Comparison of ENCODE assay signal across 16 cellular contexts in genomic region chr3:13006216-13006990, GRCh38.
DNase-seq lines count a peak whose midpoint lies in the region; ATAC-seq and TF ChIP-seq lines count a peak whose summit lies in the region.
"Had no signal": no experiment of that assay in that cellular context is flagged by ENCODE, and none has a peak within 500 bp of the region (broad histone marks: within the 10 kb centered on the region; RNA-seq: fewer than 3 reads in every experiment).

No MANE protein-coding gene starts in this region.

- H3K27ac Mint-ChIP-seq in CD14-positive monocyte, result peak overlapping the region; percentile 35 to 95 (median 64)
- H3K27ac Mint-ChIP-seq in CD8-positive, alpha-beta memory T cell, result peak overlapping the region; percentile 33 to 98 (median 78)
- peak overlapping the region; percentile 59 for H3K27ac Mint-ChIP-seq in activated naive CD8-positive, alpha-beta T cell treated with anti-CD3 and anti-CD28 coated beads, Interleukin-2, amount 50 U/mL, for 24 hours
- peak overlapping the region in 9 of 10 donors; percentile 19 to 99 (median 77) for H3K27ac Mint-ChIP-seq in naive thymus-derived CD8-positive, alpha-beta T cell

- peaks cover 81 to 87% of the 10 kb centered on the region in 2 donors for H3K36me3 Mint-ChIP-seq in CD14-positive monocyte
- peaks cover 0 to 35% (median 3%) of the 10 kb centered on the region in 3 donors for H3K36me3 Mint-ChIP-seq in CD8-positive, alpha-beta memory T cell
- peaks cover under 1% of the 10 kb centered on the region for H3K36me3 Mint-ChIP-seq in activated naive CD8-positive, alpha-beta T cell treated with anti-CD3 and anti-CD28 coated beads, Interleukin-2, amount 50 U/mL, for 24 hours (ENCODE audit: low read depth)
- peaks cover 0 to 21% (median 3%) of the 10 kb centered on the region in 3 donors for H3K36me3 Mint-ChIP-seq in naive thymus-derived CD8-positive, alpha-beta T cell

- intact Hi-C loops in CD14-positive monocyte (cut with micrococcal nuclease), result no loop called here
- intact Hi-C loops in prostate gland (cut with DNase I), result no loop called here

- 90% methylated on average over 17 of the region's 17 CpGs for WGBS in prostate gland

- peaks cover 0 to 3% (median 0%) of the 10 kb centered on the region in 7 donors for H3K9me3 Mint-ChIP-seq in CD14-positive monocyte
- H3K9me3 Mint-ChIP-seq in CD8-positive, alpha-beta memory T cell, result no peaks in the 10 kb centered on the region
- H3K9me3 Mint-ChIP-seq in activated naive CD8-positive, alpha-beta T cell treated with anti-CD3 and anti-CD28 coated beads, Interleukin-2, amount 50 U/mL, for 24 hours, result no peaks in the 10 kb centered on the region
- no peaks in the 10 kb centered on the region for H3K9me3 Mint-ChIP-seq in naive thymus-derived CD8-positive, alpha-beta T cell

- H3K4me1 Mint-ChIP-seq in CD14-positive monocyte, result peaks cover 100% of the 10 kb centered on the region
- peaks cover 82 to 99% (median 89%) of the 10 kb centered on the region in 3 donors for H3K4me1 Mint-ChIP-seq in CD8-positive, alpha-beta memory T cell
- peaks cover 93% of the 10 kb centered on the region for H3K4me1 Mint-ChIP-seq in activated naive CD8-positive, alpha-beta T cell treated with anti-CD3 and anti-CD28 coated beads, Interleukin-2, amount 50 U/mL, for 24 hours
- peaks cover 54 to 100% (median 96%) of the 10 kb centered on the region in 4 donors for H3K4me1 Mint-ChIP-seq in naive thymus-derived CD8-positive, alpha-beta T cell

- H3K27me3 Mint-ChIP-seq in CD14-positive monocyte (ENCODE audit: low read depth in 3 of 3), result peaks cover 0 to 4% (median 0%) of the 10 kb centered on the region in 3 donors
- H3K27me3 Mint-ChIP-seq in CD8-positive, alpha-beta memory T cell, result no peaks in the 10 kb centered on the region
- H3K27me3 Mint-ChIP-seq in activated naive CD8-positive, alpha-beta T cell treated with anti-CD3 and anti-CD28 coated beads, Interleukin-2, amount 50 U/mL, for 24 hours, result no peaks in the 10 kb centered on the region
- no peaks in the 10 kb centered on the region for H3K27me3 Mint-ChIP-seq in naive thymus-derived CD8-positive, alpha-beta T cell

- H3K4me3 ChIP-seq in CD8-positive, alpha-beta memory T cell (ENCODE audit: low read length), result no peak overlapping the region
- no peak overlapping the region for H3K4me3 ChIP-seq in prostate gland
- H3K4me3 ChIP-seq: ovary had no signal

- no peak overlapping the region for H3K4me3 Mint-ChIP-seq in CD14-positive monocyte
- H3K4me3 Mint-ChIP-seq in CD8-positive, alpha-beta memory T cell, result peak overlapping the region in 3 of 7 donors; percentile 35 to 74 (median 45)
- H3K4me3 Mint-ChIP-seq in activated naive CD8-positive, alpha-beta T cell treated with anti-CD3 and anti-CD28 coated beads, Interleukin-2, amount 50 U/mL, for 24 hours, result no peak overlapping the region
- H3K4me3 Mint-ChIP-seq in naive thymus-derived CD8-positive, alpha-beta T cell, result peak overlapping the region in 8 of 10 donors; percentile 22 to 63 (median 50)

- H3K27ac ChIP-seq in CD8-positive, alpha-beta memory T cell (ENCODE audit: low read depth, low read length), result no peak overlapping the region
- no peak overlapping the region for H3K27ac ChIP-seq in prostate gland
- H3K27ac ChIP-seq: ovary had no signal

- TF ChIP-seq CTCF in CD14-positive monocyte (IDR thresholded peaks at IDR 0.05), result no peak
- no peak for TF ChIP-seq CTCF in prostate gland (IDR thresholded peaks at IDR 0.05)

- peaks cover 5% of the 10 kb centered on the region for H3K36me3 ChIP-seq in CD8-positive, alpha-beta memory T cell (ENCODE audit: insufficient read depth, low read length)
- H3K36me3 ChIP-seq in prostate gland, result no peaks in the 10 kb centered on the region
- H3K36me3 ChIP-seq: ovary had no signal

- ATAC-seq in activated naive CD8-positive, alpha-beta T cell treated with anti-CD3 and anti-CD28 coated beads, Interleukin-2, amount 50 U/mL, for 24 hours, result no peak
- ATAC-seq in naive thymus-derived CD8-positive, alpha-beta T cell, result no peak
- ATAC-seq in GM19023 (IDR thresholded peaks at IDR 0.05; ENCODE audit: unreplicated experiment), result no peak
- ATAC-seq: sciatic nerve had no signal

- no peak for TF ChIP-seq POLR2A in prostate gland (IDR thresholded peaks at IDR 0.05)

- H3K9me3 ChIP-seq in CD8-positive, alpha-beta memory T cell (ENCODE audit: low read length), result no peaks in the 10 kb centered on the region
- H3K9me3 ChIP-seq in prostate gland, result no peaks in the 10 kb centered on the region
- H3K9me3 ChIP-seq: ovary had no signal

- CTCF ChIA-PET in CD8-positive, alpha-beta memory T cell (lab: Charles Lee), result interaction anchor here (1.3 to 13.0 kb wide), 2 partner anchors 9 to 86 kb away, joined by 4 to 134 read pairs; no protein-coding TSS in a partner anchor

- POLR2A ChIA-PET in CD8-positive, alpha-beta memory T cell (lab: Charles Lee), result no interaction called here
- POLR2A ChIA-PET in naive thymus-derived CD8-positive, alpha-beta T cell (lab: Charles Lee), result interaction anchor here (0.6 to 2.1 kb wide), 5 partner anchors 8 to 450 kb away, joined by 3 to 10 read pairs (median 3); partner anchors contain the start of gene MKRN2

- no peak for DNase-seq in CD14-positive monocyte (ENCODE audit: low spot score)
- no peak for DNase-seq in CD8-positive, alpha-beta memory T cell
- no peak for DNase-seq in activated naive CD8-positive, alpha-beta T cell treated with anti-CD3 and anti-CD28 coated beads, Interleukin-2, amount 50 U/mL, for 24 hours
- no peak for DNase-seq in naive thymus-derived CD8-positive, alpha-beta T cell
- no peak for DNase-seq in stimulated activated CD4-positive, alpha-beta T cell treated with anti-CD3 and anti-CD28 coated beads, Interleukin-2, amount 100 ng/mL, for 48 hours
- no peak for DNase-seq in OCI-M1 (lab: John Stamatoyannopoulos, UW)
- DNase-seq in prostate gland (ENCODE audit: low spot score), result no peak
- DNase-seq: activated CD4-positive, CD25-positive, alpha-beta regulatory T cell; activated gamma-delta T cell; NCI-H1092; NCI-H2081 treated with DMSO at 0.1 percent for 48 hours; NCI-H510A treated with DMSO at 0.1 percent for 48 hours; T-helper 1 cell had no signal

- H3K4me1 ChIP-seq in CD8-positive, alpha-beta memory T cell (ENCODE audit: insufficient read depth, low read length), result peaks cover 99% of the 10 kb centered on the region
- no peaks in the 10 kb centered on the region for H3K4me1 ChIP-seq in prostate gland (replicated peaks)

- no peaks in the 10 kb centered on the region for H3K27me3 ChIP-seq in CD8-positive, alpha-beta memory T cell (ENCODE audit: insufficient read depth, low read length, poor library complexity, severe bottlenecking)
- H3K27me3 ChIP-seq in prostate gland (replicated peaks; ENCODE audit: insufficient read depth), result no peaks in the 10 kb centered on the region
- H3K27me3 ChIP-seq: ovary had no signal

Comparison
In these comparisons a context has a peak if more than half of its experiments do, and no peak if none do; other contexts are left out.
1. H3K4me3 Mint-ChIP-seq: peak in naive thymus-derived CD8-positive, alpha-beta T cell (8 of 10); none in CD14-positive monocyte (0 of 2) and activated naive CD8-positive, alpha-beta T cell treated with anti-CD3 and anti-CD28 coated beads, Interleukin-2, amount 50 U/mL, for 24 hours (single experiment).
2. Peak in every context shown above with its lines, with median percentiles within 50 percentile points of each other: H3K27ac Mint-ChIP-seq.